ENCODE assay signal across 10 cellular contexts in genomic region chr11:12079726-12080556, GRCh38. TPM values are rescaled to one million over a fixed set of nuclear protein-coding genes. Genes with fewer than 3 reads are reported as not detected.
A peak's percentile ranks its signal among the peaks of the same experiment; 100 is the strongest.
DNase-seq lines count a peak whose midpoint lies in the region; ATAC-seq, FAIRE-seq and TF ChIP-seq lines count a peak whose summit lies in the region.
"Had no signal": no experiment of that assay in that cellular context is flagged by ENCODE, and none has a peak within 500 bp of the region (broad histone marks: within the 10 kb centered on the region; RNA-seq: fewer than 3 reads in every experiment).

No MANE protein-coding gene starts in this region.

- TF ChIP-seq CTCF in esophagus squamous epithelium (IDR thresholded peaks at IDR 0.05) = no peak

- no peaks in the 10 kb centered on the region for H3K9me3 ChIP-seq in esophagus squamous epithelium

- FAIRE-seq in RCC 7860 (lab: Jason Lieb, UNC) = peak; percentile 93

- ATAC-seq in HG03354 (IDR thresholded peaks at IDR 0.05; ENCODE audit: poor library complexity, severe bottlenecking, unreplicated experiment) = no peak

- DNase-seq in AG08395 (ENCODE audit: low spot score) (peak; percentile 84), RCC 7860 (ENCODE audit: low spot score) (peak; percentile 95), esophagus squamous epithelium (lab: John Stamatoyannopoulos, UW) (no peak), non-pigmented ciliary epithelial cell (ENCODE audit: low read depth) (peak; percentile 95), substantia nigra (lab: John Stamatoyannopoulos, UW) (no peak), NCI-H510A treated with DMSO at 0.1 percent for 48 hours (lab: John Stamatoyannopoulos, UW) (no peak)
- DNase-seq in activated CD8-positive, alpha-beta memory T cell treated with anti-CD3 and anti-CD28 coated beads for 24 hours = no peak
- DNase-seq: CD4-positive, CD25-positive, alpha-beta regulatory T cell; stimulated activated CD4-positive, alpha-beta T cell treated with anti-CD3 and anti-CD28 coated beads, Interleukin-15, amount 100 ng/mL, for 24 hours had no signal

- peak in 1 of 4 donors; percentile 21 for TF ChIP-seq POLR2A in esophagus squamous epithelium (IDR thresholded peaks at IDR 0.05)

- H3K4me1 ChIP-seq in esophagus squamous epithelium = peaks cover 5 to 30% (median 10%) of the 10 kb centered on the region in 3 donors

- no peak overlapping the region for H3K4me3 ChIP-seq in esophagus squamous epithelium

- WGBS in esophagus squamous epithelium, 2 donors = 33 to 41% methylated on average over 10 to 13 of the region's 13 CpGs

- intact Hi-C loops in esophagus squamous epithelium (cut with DNase I) = no loop called here

- no peaks in the 10 kb centered on the region for H3K27me3 ChIP-seq in esophagus squamous epithelium

- H3K36me3 ChIP-seq in esophagus squamous epithelium = no peaks in the 10 kb centered on the region

- H3K27ac ChIP-seq in esophagus squamous epithelium (peak overlapping the region; percentile 69 to 85 (median 77)), substantia nigra (ENCODE audit: low read depth, low read length, poor library complexity, severe bottlenecking) (no peak overlapping the region)

RNA-seq across cellular contexts. Expression of gene MICAL2, which starts 30.4 kb away (rescaled TPM):
- total RNA-seq in esophagus squamous epithelium = 10 to 100 TPM; 10.1 to 49.0 (median 19.8) TPM

Comparison
In these comparisons a context has a peak if more than half of its experiments do, and no peak if none do; other contexts are left out.
1. DNase-seq: peak in AG08395 (single experiment), RCC 7860 (single experiment) and non-pigmented ciliary epithelial cell (single experiment); none in esophagus squamous epithelium (single experiment), substantia nigra (0 of 49), activated CD8-positive, alpha-beta memory T cell treated with anti-CD3 and anti-CD28 coated beads for 24 hours (single experiment) and NCI-H510A treated with DMSO at 0.1 percent for 48 hours (single experiment).